13 cellular contexts compared by ENCODE assay signal in genomic region chr11:85923455-85923854, GRCh38.
DNase-seq lines count a peak whose midpoint lies in the region; ATAC-seq lines count a peak whose summit lies in the region.
"Had no signal": no experiment of that assay in that cellular context is flagged by ENCODE, and none has a peak within 500 bp of the region (broad histone marks: within the 10 kb centered on the region; RNA-seq: fewer than 3 reads in every experiment).

No MANE protein-coding gene starts in this region.

- H3K9me3 Mint-ChIP-seq in activated CD4-positive, alpha-beta T cell treated with anti-CD3 and anti-CD28 coated beads, Interleukin-2, amount 10 ng/mL, durations not matched to agents 7 days and 5 days: no peaks in the 10 kb centered on the region
- H3K9me3 Mint-ChIP-seq: CD8-positive, alpha-beta T cell had no signal

- DNase-seq in NCI-H2081 (lab: John Stamatoyannopoulos, UW) (peak; percentile 21 to 31), NCI-H2081 treated with DMSO at 0.1 percent for 48 hours (lab: John Stamatoyannopoulos, UW) (no peak), NCI-H146 (lab: John Stamatoyannopoulos, UW) (peak; percentile 82), NCI-H69 (lab: John Stamatoyannopoulos, UW) (peak; percentile 96), left kidney (ENCODE audit: low read depth, low spot score) (peak; percentile 16)
- DNase-seq in activated CD4-positive, alpha-beta T cell treated with anti-CD3 and anti-CD28 coated beads, Interleukin-2, amount 10 ng/mL, durations not matched to agents 7 days and 5 days: no peak
- DNase-seq: CD8-positive, alpha-beta T cell; COR-L47; DMS53; H7 had no signal

- H3K4me3 Mint-ChIP-seq in activated CD4-positive, alpha-beta T cell treated with anti-CD3 and anti-CD28 coated beads, Interleukin-2, amount 10 ng/mL, durations not matched to agents 7 days and 5 days: no peak overlapping the region
- H3K4me3 Mint-ChIP-seq: CD8-positive, alpha-beta T cell had no signal

- no peak overlapping the region for H3K27ac Mint-ChIP-seq in activated CD4-positive, alpha-beta T cell treated with anti-CD3 and anti-CD28 coated beads, Interleukin-2, amount 10 ng/mL, durations not matched to agents 7 days and 5 days
- H3K27ac Mint-ChIP-seq: CD8-positive, alpha-beta T cell had no signal

- CTCF ChIA-PET in activated CD4-positive, alpha-beta T cell treated with anti-CD3 and anti-CD28 coated beads, Interleukin-2, amount 10 ng/mL, durations not matched to agents 7 days and 5 days (lab: Charles Lee): interaction anchor here (0.6 to 1.0 kb wide), 2 partner anchors 45 to 69 kb away, joined by 3 read pairs; no protein-coding TSS in a partner anchor

- POLR2A ChIA-PET in activated CD4-positive, alpha-beta T cell treated with anti-CD3 and anti-CD28 coated beads, Interleukin-2, amount 10 ng/mL, durations not matched to agents 7 days and 5 days (lab: Charles Lee): no interaction called here

- ATAC-seq in HG03354 (IDR thresholded peaks at IDR 0.05; ENCODE audit: poor library complexity, severe bottlenecking, unreplicated experiment) (no peak), HG03025 (IDR thresholded peaks at IDR 0.05; ENCODE audit: low FRiP score, unreplicated experiment) (no peak)
- ATAC-seq: CD8-positive, alpha-beta T cell had no signal

- H3K36me3 Mint-ChIP-seq in activated CD4-positive, alpha-beta T cell treated with anti-CD3 and anti-CD28 coated beads, Interleukin-2, amount 10 ng/mL, durations not matched to agents 7 days and 5 days (ENCODE audit: low read depth): no peaks in the 10 kb centered on the region
- H3K36me3 Mint-ChIP-seq: CD14-positive monocyte; CD8-positive, alpha-beta T cell had no signal

- peaks cover 24% of the 10 kb centered on the region for H3K27me3 Mint-ChIP-seq in activated CD4-positive, alpha-beta T cell treated with anti-CD3 and anti-CD28 coated beads, Interleukin-2, amount 10 ng/mL, durations not matched to agents 7 days and 5 days

- peaks cover 3% of the 10 kb centered on the region for H3K4me1 Mint-ChIP-seq in activated CD4-positive, alpha-beta T cell treated with anti-CD3 and anti-CD28 coated beads, Interleukin-2, amount 10 ng/mL, durations not matched to agents 7 days and 5 days

Comparison
In these comparisons a context has a peak if more than half of its experiments do, and no peak if none do; other contexts are left out.
1. DNase-seq: peak in NCI-H2081 (2 of 2), NCI-H146 (single experiment), NCI-H69 (single experiment) and left kidney (single experiment); none in NCI-H2081 treated with DMSO at 0.1 percent for 48 hours (single experiment) and activated CD4-positive, alpha-beta T cell treated with anti-CD3 and anti-CD28 coated beads, Interleukin-2, amount 10 ng/mL, durations not matched to agents 7 days and 5 days (single experiment).